In the genomic region with DNA sequence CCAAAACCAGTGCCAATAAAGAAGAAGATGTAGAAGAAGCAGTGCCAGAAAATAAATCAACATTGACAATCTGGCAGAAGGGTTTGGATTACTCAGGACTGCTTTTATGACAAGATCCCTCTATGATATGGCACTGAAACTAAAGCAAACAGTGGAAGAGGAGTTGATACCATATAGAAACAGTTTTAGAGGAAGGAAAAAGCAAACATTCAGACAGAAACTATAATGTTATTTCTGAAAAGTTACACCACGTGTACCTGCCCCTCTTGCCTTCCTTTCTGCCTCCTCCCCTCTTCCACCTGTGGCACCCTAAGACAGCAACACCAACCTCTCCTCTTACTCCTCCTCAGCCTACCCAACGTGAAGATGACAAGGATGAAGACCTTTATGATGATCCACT, we compare ENCODE assay signal across 1 cellular context.
TF ChIP-seq lines count a peak whose summit lies in the region.

No MANE protein-coding gene starts in this region.

TF ChIP-seq in WTC11, 78 proteins besides CTCF, POLR2A, EP300 and RAD21 (continued from another document):
- TF ChIP-seq, protein P1, sequence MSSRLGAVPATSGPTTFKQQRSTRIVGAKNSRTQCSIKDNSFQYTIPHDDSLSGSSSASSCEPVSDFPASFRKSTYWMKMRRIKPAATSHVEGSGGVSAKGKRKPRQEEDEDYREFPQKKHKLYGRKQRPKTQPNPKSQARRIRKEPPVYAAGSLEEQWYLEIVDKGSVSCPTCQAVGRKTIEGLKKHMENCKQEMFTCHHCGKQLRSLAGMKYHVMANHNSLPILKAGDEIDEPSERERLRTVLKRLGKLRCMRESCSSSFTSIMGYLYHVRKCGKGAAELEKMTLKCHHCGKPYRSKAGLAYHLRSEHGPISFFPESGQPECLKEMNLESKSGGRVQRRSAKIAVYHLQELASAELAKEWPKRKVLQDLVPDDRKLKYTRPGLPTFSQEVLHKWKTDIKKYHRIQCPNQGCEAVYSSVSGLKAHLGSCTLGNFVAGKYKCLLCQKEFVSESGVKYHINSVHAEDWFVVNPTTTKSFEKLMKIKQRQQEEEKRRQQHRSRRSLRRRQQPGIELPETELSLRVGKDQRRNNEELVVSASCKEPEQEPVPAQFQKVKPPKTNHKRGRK (CRISPR knock-in tag; IDR thresholded peaks at IDR 0.05; ENCODE audit: borderline replicate concordance): no peak
- no peak for TF ChIP-seq NFYB (CRISPR knock-in tag; conservative IDR thresholded peaks at IDR 0.05; ENCODE audit: low read depth)
